ENCODE assay signal across 14 cellular contexts in the genomic region with DNA sequence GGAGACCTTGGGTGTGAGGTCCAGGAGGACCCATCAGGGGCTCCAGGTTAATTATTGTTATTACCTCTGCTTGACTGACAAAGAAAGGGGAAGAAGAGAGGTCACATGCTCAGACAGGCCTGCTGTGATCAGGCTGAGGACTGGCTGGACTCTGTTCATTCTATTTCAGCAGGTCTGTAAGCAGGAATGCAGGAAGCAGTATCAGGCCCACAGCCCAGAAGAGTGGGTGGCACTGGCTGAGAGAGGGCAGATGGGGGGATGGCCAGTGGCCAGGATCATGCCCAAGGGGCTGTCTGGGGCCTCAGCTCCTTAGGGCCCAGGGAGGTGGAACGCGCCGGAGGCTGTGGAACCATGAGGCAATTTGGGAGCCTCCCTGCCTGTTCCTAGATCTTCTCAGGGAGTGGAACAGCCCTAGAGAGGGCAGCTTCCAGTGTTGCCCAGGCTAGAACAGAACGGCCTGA. TPM values are rescaled to one million over a fixed set of nuclear protein-coding genes. Genes with fewer than 3 reads are reported as not detected.
A peak's percentile ranks its signal among the peaks of the same experiment; 100 is the strongest.
DNase-seq lines count a peak whose midpoint lies in the region; ATAC-seq and TF ChIP-seq lines count a peak whose summit lies in the region.
"Had no signal": no experiment of that assay in that cellular context is flagged by ENCODE, and none has a peak within 500 bp of the region (broad histone marks: within the 10 kb centered on the region; RNA-seq: fewer than 3 reads in every experiment).

No MANE protein-coding gene starts in this region.

- peak overlapping the region in 2 of 3 donors; percentile 28 to 43 for H3K27ac ChIP-seq in right lobe of liver
- H3K27ac ChIP-seq in thoracic aorta: peak overlapping the region; percentile 71 to 78
- no peak overlapping the region for H3K27ac ChIP-seq in gastrocnemius medialis

- no peaks in the 10 kb centered on the region for H3K9me3 ChIP-seq in right lobe of liver
- no peaks in the 10 kb centered on the region for H3K9me3 ChIP-seq in thoracic aorta
- H3K9me3 ChIP-seq in gastrocnemius medialis: no peaks in the 10 kb centered on the region

- H3K27me3 ChIP-seq in right lobe of liver: no peaks in the 10 kb centered on the region
- no peaks in the 10 kb centered on the region for H3K27me3 ChIP-seq in thoracic aorta (replicated peaks; ENCODE audit: insufficient read depth)
- H3K27me3 ChIP-seq in gastrocnemius medialis: no peaks in the 10 kb centered on the region

- intact Hi-C loops in right lobe of liver (cut with DNase I) (no loop called here), gastrocnemius medialis (cut with DNase I; ENCODE audit: low total_unique reads) (no loop called here)

- in situ Hi-C loops in gastrocnemius medialis (cut with MboI; ENCODE audit: low sequenced_read_pairs in 4 of 4): no loop called here

- H3K4me3 ChIP-seq in right lobe of liver (no peak overlapping the region), thoracic aorta (no peak overlapping the region), gastrocnemius medialis (no peak overlapping the region)

- TF ChIP-seq POLR2A in right lobe of liver (IDR thresholded peaks at IDR 0.05) (no peak), gastrocnemius medialis (IDR thresholded peaks at IDR 0.05) (no peak)

- ATAC-seq in right lobe of liver (peak; percentile 59 to 86 (median 74)), thoracic aorta (ENCODE audit: insufficient number of reproducible peaks, low FRiP score, low read depth) (peak; percentile 15), gastrocnemius medialis (no peak), HG02571 (IDR thresholded peaks at IDR 0.05; ENCODE audit: unreplicated experiment) (no peak)
- ATAC-seq: activated CD4-positive, alpha-beta T cell treated with anti-CD3 and anti-CD28 coated beads for 36 hours had no signal

- TF ChIP-seq CTCF in right lobe of liver (IDR thresholded peaks at IDR 0.05) (no peak), thoracic aorta (IDR thresholded peaks at IDR 0.05) (no peak), gastrocnemius medialis (IDR thresholded peaks at IDR 0.05 in 4 of 5, conservative IDR thresholded peaks at IDR 0.05 in 1 of 5) (no peak)

- H3K4me1 ChIP-seq in right lobe of liver (peaks cover 0 to 21% (median 0%) of the 10 kb centered on the region in 4 donors), thoracic aorta (ENCODE audit: control insufficient read depth in 1 of 2, low read depth in 2 of 2) (peaks cover 9 to 43% of the 10 kb centered on the region in 2 donors), gastrocnemius medialis (no peaks in the 10 kb centered on the region)

- no peaks in the 10 kb centered on the region for H3K36me3 ChIP-seq in right lobe of liver
- H3K36me3 ChIP-seq in thoracic aorta: no peaks in the 10 kb centered on the region
- no peaks in the 10 kb centered on the region for H3K36me3 ChIP-seq in gastrocnemius medialis

- DNase-seq in NCI-H2227 treated with DMSO at 0.1 percent for 48 hours (lab: John Stamatoyannopoulos, UW) (peak; percentile 60), cerebellar cortex (ENCODE audit: low spot score) (peak; percentile 35), right lobe of liver (peak in 2 of 3 donors; percentile 46 to 54), thoracic aorta (ENCODE audit: low spot score) (no peak), SKM-1 (lab: John Stamatoyannopoulos, UW; ENCODE audit: unreplicated experiment) (no peak), gastrocnemius medialis (no peak), NCI-H2029 (lab: John Stamatoyannopoulos, UW) (no peak)
- DNase-seq: activated CD4-positive, alpha-beta T cell treated with anti-CD3 and anti-CD28 coated beads for 36 hours; activated effector memory CD4-positive, alpha-beta T cell treated with anti-CD3 and anti-CD28 coated beads, Interleukin-2, amount 50 U/mL, for 16 hours; CD4-positive, alpha-beta T cell; Kasumi-1; NCI-H524 treated with DMSO at 0.1 percent for 48 hours had no signal

- WGBS in right lobe of liver (ENCODE audit: insufficient coverage, low coverage, low lambda C conversion rate, missing lambda C conversion rate): 80% methylated on average over 2 of the region's 4 CpGs

RNA-seq across cellular contexts. Expression of a gene that starts 43.7 kb away (rescaled TPM):
- 1 to 10 TPM; 1.1 to 1.7 (median 1.3) TPM for total RNA-seq in right lobe of liver
- total RNA-seq in thoracic aorta: 10 to 100 TPM in 1 of 2 donors, 1 to 10 TPM in 1; 9.6 to 10.9 TPM
- 10 to 100 TPM in 1 of 4 donors, 1 to 10 TPM in 1, under 1 TPM in 2; 0.53 to 12.3 (median 1.1) TPM for total RNA-seq in gastrocnemius medialis
- total RNA-seq: activated CD4-positive, alpha-beta T cell treated with anti-CD3 and anti-CD28 coated beads for 36 hours; CD4-positive, alpha-beta T cell; SK-MEL-5 had no signal

Comparison
In these comparisons a context has a peak if more than half of its experiments do, and no peak if none do; other contexts are left out.
1. DNase-seq: peak in NCI-H2227 treated with DMSO at 0.1 percent for 48 hours (single experiment), cerebellar cortex (single experiment) and right lobe of liver (2 of 3); none in thoracic aorta (single experiment), SKM-1 (single experiment), gastrocnemius medialis (0 of 2) and NCI-H2029 (single experiment).
2. ATAC-seq: peak in right lobe of liver (4 of 4) and thoracic aorta (single experiment); none in gastrocnemius medialis (0 of 2) and HG02571 (single experiment).
3. H3K27ac ChIP-seq: peak in right lobe of liver (2 of 3) and thoracic aorta (2 of 2); none in gastrocnemius medialis (0 of 4).